Comparison of ENCODE assay signal across 9 cellular contexts in the genomic region with DNA sequence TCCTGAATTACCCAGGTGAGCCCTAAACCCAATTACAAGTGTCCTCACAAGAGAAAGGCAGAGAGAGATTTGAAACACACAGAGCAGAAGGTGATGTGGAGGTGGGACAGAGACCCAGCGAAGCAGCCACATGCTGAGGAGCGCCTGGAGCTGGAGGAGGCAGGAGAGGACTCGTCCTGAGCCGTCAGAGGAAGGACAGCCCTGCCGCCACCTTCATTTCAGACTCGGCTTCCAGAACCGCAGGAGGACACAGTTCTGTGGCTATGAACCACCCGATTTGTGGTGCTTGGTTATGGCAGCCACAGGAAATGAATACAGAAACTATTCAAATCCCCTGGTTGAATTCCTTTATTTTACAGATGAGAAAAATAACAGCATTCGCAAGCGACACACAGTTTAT. TPM values are rescaled to one million over a fixed set of nuclear protein-coding genes. Genes with fewer than 3 reads are reported as not detected.
DNase-seq lines count a peak whose midpoint lies in the region; ATAC-seq and TF ChIP-seq lines count a peak whose summit lies in the region.
"Had no signal": no experiment of that assay in that cellular context is flagged by ENCODE, and none has a peak within 500 bp of the region (broad histone marks: within the 10 kb centered on the region; RNA-seq: fewer than 3 reads in every experiment).

No MANE protein-coding gene starts in this region.

- H3K27me3 Mint-ChIP-seq in activated naive CD8-positive, alpha-beta T cell, result no peaks in the 10 kb centered on the region

- no peak for DNase-seq in psoas muscle
- no peak for DNase-seq in NCI-H2196 (lab: John Stamatoyannopoulos, UW; ENCODE audit: unreplicated experiment)
- DNase-seq in GM13977 (ENCODE audit: low spot score), result no peak
- DNase-seq in globus pallidus (ENCODE audit: low spot score), result no peak
- no peak for DNase-seq in GM20000 (ENCODE audit: low spot score)
- DNase-seq: ovary had no signal

- H3K27me3 ChIP-seq in psoas muscle (ENCODE audit: insufficient read depth in 3 of 3, low read length in 2 of 3), result no peaks in the 10 kb centered on the region
- H3K27me3 ChIP-seq: ovary had no signal

- peak overlapping the region; percentile 82 for H3K4me3 Mint-ChIP-seq in activated naive CD8-positive, alpha-beta T cell

- H3K4me1 ChIP-seq in psoas muscle, result no peaks in the 10 kb centered on the region

- H3K27ac Mint-ChIP-seq in activated naive CD8-positive, alpha-beta T cell, result peak overlapping the region; percentile 55

- TF ChIP-seq CTCF in psoas muscle (IDR thresholded peaks at IDR 0.05) (no peak), GM13977 (IDR thresholded peaks at IDR 0.05; ENCODE audit: extremely low read depth, insufficient read depth, missing control alignments) (no peak), GM20000 (IDR thresholded peaks at IDR 0.05; ENCODE audit: extremely low read depth, missing control alignments) (no peak)

- no peaks in the 10 kb centered on the region for H3K9me3 ChIP-seq in psoas muscle
- H3K9me3 ChIP-seq: ovary had no signal

- in situ Hi-C loops in GM13977 (cut with MboI; ENCODE audit: low pct_unique_long_range_greater_than_20kb, low sequenced_read_pairs, unreplicated experiment), result no loop called here

- 71 to 81% (median 78%) methylated on average over 10 of the region's 10 CpGs for WGBS in psoas muscle, 3 donors

- intact Hi-C loops in psoas muscle (cut with DNase I), result no loop called here

- ATAC-seq in GM18498 (IDR thresholded peaks at IDR 0.05; ENCODE audit: unreplicated experiment), result peak; percentile 19
- ATAC-seq in HG02943 (IDR thresholded peaks at IDR 0.05; ENCODE audit: low read depth, unreplicated experiment), result peak; percentile 23
- no peak for ATAC-seq in psoas muscle

- H3K36me3 Mint-ChIP-seq in activated naive CD8-positive, alpha-beta T cell, result no peaks in the 10 kb centered on the region

- H3K4me3 ChIP-seq in psoas muscle, result peak overlapping the region; percentile 43
- H3K4me3 ChIP-seq: ovary had no signal

- no peaks in the 10 kb centered on the region for H3K9me3 Mint-ChIP-seq in activated naive CD8-positive, alpha-beta T cell (ENCODE audit: low read depth)

- H3K36me3 ChIP-seq in psoas muscle (ENCODE audit: insufficient read depth in 1 of 2, low read depth in 1 of 2), result no peaks in the 10 kb centered on the region
- H3K36me3 ChIP-seq: ovary had no signal

- H3K4me1 Mint-ChIP-seq in activated naive CD8-positive, alpha-beta T cell (ENCODE audit: low read depth), result peaks cover 21% of the 10 kb centered on the region

- H3K27ac ChIP-seq in psoas muscle, result peak overlapping the region; percentile 30
- H3K27ac ChIP-seq: ovary had no signal

RNA-seq across cellular contexts. Expression of gene FBP1, which starts 16.4 kb away (rescaled TPM):
- total RNA-seq in psoas muscle, result 1 to 10 TPM in 3 of 4 donors, under 1 TPM in 1; 0.51 to 1.4 (median 1.3) TPM
- polyA plus RNA-seq in psoas muscle, result under 1 TPM; 0.24 to 0.83 (median 0.42) TPM

Comparison
In these comparisons a context has a peak if more than half of its experiments do, and no peak if none do; other contexts are left out.
1. ATAC-seq: peak in GM18498 (single experiment) and HG02943 (single experiment); none in psoas muscle (0 of 4).